In the genomic region with DNA sequence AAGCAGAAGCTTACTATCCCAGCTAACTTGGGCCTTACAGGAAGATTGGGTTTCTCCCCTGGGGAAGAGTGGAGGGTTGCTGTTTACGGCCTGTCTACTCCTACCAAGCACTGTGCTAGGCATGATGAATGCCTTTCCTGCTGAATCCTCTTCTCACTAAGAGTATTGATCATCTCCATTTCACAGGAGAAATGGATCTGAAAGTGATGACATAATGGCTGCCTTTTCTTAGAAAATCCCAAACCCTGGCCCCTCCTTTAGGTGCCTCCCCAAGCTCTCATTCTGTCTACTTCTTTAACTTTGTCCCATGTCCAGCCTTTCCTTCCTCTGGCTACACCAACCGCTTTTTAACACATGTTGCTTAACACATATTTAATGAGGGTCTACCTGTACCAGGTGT, we compare ENCODE assay signal across 30 cellular contexts.
"Had no signal": no experiment of that assay in that cellular context is flagged by ENCODE, and none has a peak within 500 bp of the region (broad histone marks: within the 10 kb centered on the region; RNA-seq: fewer than 3 reads in every experiment).

No MANE protein-coding gene starts in this region.

- H3K27me3 Mint-ChIP-seq: dendritic cell treated with granulocyte-macrophage colony-stimulating factor and Interleukin-4, amounts not matched to agents 40 ng/mL and 50 ng/mL, for 4 days; memory B cell; stimulated activated memory B cell treated with anti-CD40 and anti-IgM and Interleukin-4, amounts not matched to agents 10 μg/mL and 1 μg/mL and 100 μg/mL, for 72 hours had no signal

- ATAC-seq: esophagus mucosa; foreskin keratinocyte; gastroesophageal sphincter; heart left ventricle; left lobe of liver; mucosa of descending colon; natural killer cell treated with Interleukin-12 subunit alpha and Interleukin-12 subunit beta and Interleukin-15 and Interleukin-18, amount 100 ng/mL, for 72 hours; stimulated activated memory B cell treated with anti-CD40 and anti-IgM and Interleukin-4, amounts not matched to agents 10 μg/mL and 1 μg/mL and 100 μg/mL, for 72 hours; stimulated activated naive CD8-positive, alpha-beta T cell treated with anti-CD3 and anti-CD28 coated beads, Interleukin-15, Interleukin-2, amounts not matched to agents 100 U/mL and 50 U/mL, for 24 hours had no signal

- H3K9me3 Mint-ChIP-seq: dendritic cell treated with granulocyte-macrophage colony-stimulating factor and Interleukin-4, amounts not matched to agents 40 ng/mL and 50 ng/mL, for 4 days; endodermal cell; memory B cell; natural killer cell treated with Interleukin-12 subunit alpha and Interleukin-12 subunit beta and Interleukin-15 and Interleukin-18, amount 100 ng/mL, for 72 hours; stimulated activated memory B cell treated with anti-CD40 and anti-IgM and Interleukin-4, amounts not matched to agents 10 μg/mL and 1 μg/mL and 100 μg/mL, for 72 hours had no signal

- DNase-seq: colonic mucosa; effector CD8-positive, alpha-beta T cell; endodermal cell; foreskin keratinocyte; heart left ventricle; kidney; mucosa of descending colon; naive B cell; nucleus accumbens; sigmoid colon; stimulated activated CD4-positive, alpha-beta T cell treated with anti-CD3 and anti-CD28 coated beads, Interleukin-2, amount 100 ng/mL, for 24 hours; stimulated activated CD4-positive, alpha-beta T cell treated with anti-CD3 and anti-CD28 coated beads, Interleukin-4, amount 100 ng/mL, for 4 hours; stimulated activated naive CD8-positive, alpha-beta T cell treated with anti-CD3 and anti-CD28 coated beads, Interleukin-15, Interleukin-2, amounts not matched to agents 100 U/mL and 50 U/mL, for 24 hours; substantia nigra; testis; tibial artery; uterus had no signal

- H3K9me3 ChIP-seq: colonic mucosa, gastroesophageal sphincter, heart left ventricle, mucosa of descending colon, prostate gland, right atrium auricular region, sigmoid colon, testis, tibial artery, upper lobe of left lung, uterus had no signal

- H3K27me3 ChIP-seq: colonic mucosa, foreskin keratinocyte, gastroesophageal sphincter, heart left ventricle, hepatocyte, right atrium auricular region, sigmoid colon, testis, tibial artery, upper lobe of left lung, uterus had no signal

- H3K4me1 ChIP-seq: colonic mucosa, foreskin keratinocyte, prostate gland, right atrium auricular region, upper lobe of left lung had no signal

- FAIRE-seq: kidney had no signal

- H3K4me3 ChIP-seq: colonic mucosa, gastroesophageal sphincter, heart left ventricle, hepatocyte, lung, mucosa of descending colon, prostate gland, right atrium auricular region, sigmoid colon, testis, tibial artery, upper lobe of left lung, uterus had no signal

- H3K36me3 Mint-ChIP-seq: memory B cell; naive B cell; natural killer cell treated with Interleukin-12 subunit alpha and Interleukin-12 subunit beta and Interleukin-15 and Interleukin-18, amount 100 ng/mL, for 72 hours; stimulated activated memory B cell treated with anti-CD40 and anti-IgM and Interleukin-4, amounts not matched to agents 10 μg/mL and 1 μg/mL and 100 μg/mL, for 72 hours had no signal

- H3K36me3 ChIP-seq: colonic mucosa, gastroesophageal sphincter, heart left ventricle, prostate gland, right atrium auricular region, sigmoid colon, tibial artery, upper lobe of left lung, uterus had no signal

- H3K4me3 Mint-ChIP-seq: dendritic cell treated with granulocyte-macrophage colony-stimulating factor and Interleukin-4, amounts not matched to agents 40 ng/mL and 50 ng/mL, for 4 days; endodermal cell; memory B cell; naive B cell; natural killer cell treated with Interleukin-12 subunit alpha and Interleukin-12 subunit beta and Interleukin-15 and Interleukin-18, amount 100 ng/mL, for 72 hours; stimulated activated memory B cell treated with anti-CD40 and anti-IgM and Interleukin-4, amounts not matched to agents 10 μg/mL and 1 μg/mL and 100 μg/mL, for 72 hours had no signal

- H3K27ac Mint-ChIP-seq: dendritic cell treated with granulocyte-macrophage colony-stimulating factor and Interleukin-4, amounts not matched to agents 40 ng/mL and 50 ng/mL, for 4 days; endodermal cell; memory B cell; naive B cell; natural killer cell treated with Interleukin-12 subunit alpha and Interleukin-12 subunit beta and Interleukin-15 and Interleukin-18, amount 100 ng/mL, for 72 hours; stimulated activated memory B cell treated with anti-CD40 and anti-IgM and Interleukin-4, amounts not matched to agents 10 μg/mL and 1 μg/mL and 100 μg/mL, for 72 hours had no signal

- H3K27ac ChIP-seq: colonic mucosa, epithelial cell of prostate, foreskin keratinocyte, gastroesophageal sphincter, heart left ventricle, hepatocyte, prostate gland, right atrium auricular region, sigmoid colon, testis, tibial artery, upper lobe of left lung, uterus had no signal
